In the genomic region with DNA sequence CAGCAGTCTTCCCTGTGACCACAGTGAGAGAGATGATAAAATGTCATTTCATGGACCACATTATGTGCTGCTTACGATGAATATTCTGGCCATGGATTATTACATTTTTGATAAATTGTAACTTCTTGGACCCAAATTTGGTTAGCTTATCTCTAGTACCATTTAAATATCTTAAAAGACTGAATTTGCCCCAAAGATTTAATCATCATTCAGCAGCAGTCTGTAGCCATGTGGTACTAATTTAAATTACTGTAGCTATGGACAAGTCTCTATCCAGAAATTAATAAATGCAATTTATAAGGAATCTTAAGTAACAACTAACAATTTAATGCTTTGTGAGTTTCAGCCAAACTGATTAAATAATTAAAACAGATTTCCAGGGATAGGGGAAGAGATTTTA, we compare ENCODE assay signal across 3 cellular contexts.
"Had no signal": no experiment of that assay in that cellular context is flagged by ENCODE, and none has a peak within 500 bp of the region (broad histone marks: within the 10 kb centered on the region; RNA-seq: fewer than 3 reads in every experiment).

No MANE protein-coding gene starts in this region.

- DNase-seq: GDM1, GF-D8 had no signal

- H3K4me3 ChIP-seq: GM12878 had no signal

- ATAC-seq: GM12878 had no signal
